8 cellular contexts compared by ENCODE assay signal in genomic region chrX:153934473-153935325, GRCh38. TPM values are rescaled to one million over a fixed set of nuclear protein-coding genes. Genes with fewer than 3 reads are reported as not detected.
DNase-seq lines count a peak whose midpoint lies in the region; ATAC-seq and TF ChIP-seq lines count a peak whose summit lies in the region.

TSS of gene NAA10 (minus strand) at chrX:153935037. CDS start at chrX:153934904, 133 bp downstream.

- H3K36me3 ChIP-seq in adrenal gland (replicated peaks in 1 of 2) (peaks cover 0 to 22% of the 10 kb centered on the region in 2 donors), heart left ventricle (peaks cover 0 to 35% (median 19%) of the 10 kb centered on the region in 9 donors), parathyroid adenoma (ENCODE audit: control insufficient read depth, insufficient read depth, low read length) (no peaks in the 10 kb centered on the region)

- TF ChIP-seq POLR2A in adrenal gland (IDR thresholded peaks at IDR 0.05) = peak; percentile 25 to 50
- peak in 1 of 2 donors; percentile 55 for TF ChIP-seq POLR2A in heart left ventricle (IDR thresholded peaks at IDR 0.05)

- peak within 1 kb of the TSS; percentile 76 for H3K4me2 ChIP-seq in parathyroid adenoma (ENCODE audit: low read length)

- H2AFZ ChIP-seq in parathyroid adenoma = peak within 1 kb of the TSS; percentile 77

- no peaks in the 10 kb centered on the region for H3K79me2 ChIP-seq in parathyroid adenoma

- no peak within 1 kb of the TSS for H3K9ac ChIP-seq in parathyroid adenoma

- no peaks in the 10 kb centered on the region for H3K27me3 ChIP-seq in adrenal gland
- no peaks in the 10 kb centered on the region for H3K27me3 ChIP-seq in heart left ventricle
- no peaks in the 10 kb centered on the region for H3K27me3 ChIP-seq in parathyroid adenoma (ENCODE audit: control insufficient read depth, insufficient read depth, low read length)

- peak within 1 kb of the TSS in 2 of 4 donors; percentile 22 to 95 for H3K4me3 ChIP-seq in adrenal gland
- peak within 1 kb of the TSS; percentile 43 to 97 (median 74) for H3K4me3 ChIP-seq in heart left ventricle
- H3K4me3 ChIP-seq in parathyroid adenoma (ENCODE audit: low read depth, low read length) = peak within 1 kb of the TSS; percentile 55

- ATAC-seq in GM21825 (IDR thresholded peaks at IDR 0.05; ENCODE audit: unreplicated experiment) (peak; percentile 83), heart left ventricle (peak; percentile 92 to 98 (median 96)), HG03469 (IDR thresholded peaks at IDR 0.05; ENCODE audit: unreplicated experiment) (no peak)

- TF ChIP-seq CTCF in adrenal gland (IDR thresholded peaks at IDR 0.05) = no peak
- no peak for TF ChIP-seq CTCF in heart left ventricle (IDR thresholded peaks at IDR 0.05)
- no peak for TF ChIP-seq CTCF in parathyroid adenoma (IDR thresholded peaks at IDR 0.05)

- peak; percentile 24 for DNase-seq in GF-D8 (lab: John Stamatoyannopoulos, UW)
- DNase-seq in LHCN-M2 (ENCODE audit: low read depth) = peak; percentile 61
- peak; percentile 2 for DNase-seq in SKM-1 (lab: John Stamatoyannopoulos, UW; ENCODE audit: unreplicated experiment)
- peak; percentile 58 to 79 (median 70) for DNase-seq in adrenal gland
- DNase-seq in heart left ventricle = peak; percentile 74 to 85 (median 80)

- intact Hi-C loops in adrenal gland (cut with DNase I) = no loop called here
- intact Hi-C loops in heart left ventricle (cut with DNase I) = no loop called here

- WGBS in adrenal gland, 4 donors = 0 to 22% (median 5%) methylated on average over 9 to 85 of the region's 113 CpGs
- 0 to 26% (median 13%) methylated on average over 16 to 108 of the region's 113 CpGs for WGBS in heart left ventricle, 4 donors

- H3K27ac ChIP-seq in adrenal gland = peak within 1 kb of the TSS in 3 of 5 donors; percentile 26 to 86 (median 48)
- H3K27ac ChIP-seq in heart left ventricle = peak within 1 kb of the TSS in 11 of 12 donors; percentile 61 to 82 (median 72)
- H3K27ac ChIP-seq in parathyroid adenoma = no peak within 1 kb of the TSS

- H3K4me1 ChIP-seq in adrenal gland (replicated peaks in 1 of 2) (peaks cover 7 to 16% of the 10 kb centered on the region in 2 donors), heart left ventricle (peaks cover 0 to 25% (median 5%) of the 10 kb centered on the region in 12 donors), parathyroid adenoma (no peaks in the 10 kb centered on the region)

- H3K9me3 ChIP-seq in adrenal gland (replicated peaks in 1 of 3) (no peaks in the 10 kb centered on the region), heart left ventricle (no peaks in the 10 kb centered on the region), parathyroid adenoma (ENCODE audit: control insufficient read depth, low read length) (no peaks in the 10 kb centered on the region)

RNA-seq across cellular contexts. Expression of gene NAA10, which starts in this region (rescaled TPM):
- total RNA-seq in LHCN-M2 (2014; rRNA removed) (160 and 164 TPM in 2 replicates), adrenal gland (100 to 1,000 TPM in 3 of 8 donors, 10 to 100 TPM in 5; 60.0 to 159 (median 93.6) TPM), heart left ventricle (100 to 1,000 TPM in 2 of 9 donors, 10 to 100 TPM in 7; 52.5 to 112 (median 72.1) TPM)
- 177 TPM for polyA plus RNA-seq in LHCN-M2 (2012)
- polyA plus RNA-seq in adrenal gland (100 to 1,000 TPM; 121 to 287 (median 228) TPM), heart left ventricle (100 to 1,000 TPM; 120 to 221 TPM)

Comparison
In these comparisons a context has a peak if more than half of its experiments do, and no peak if none do; other contexts are left out.
1. DNase-seq: peak in every context shown above with its lines; median percentile 80 in heart left ventricle; 70 in adrenal gland; 61 in LHCN-M2; 24 in GF-D8; 2 in SKM-1.